33 cellular contexts compared by ENCODE assay signal in the genomic region with DNA sequence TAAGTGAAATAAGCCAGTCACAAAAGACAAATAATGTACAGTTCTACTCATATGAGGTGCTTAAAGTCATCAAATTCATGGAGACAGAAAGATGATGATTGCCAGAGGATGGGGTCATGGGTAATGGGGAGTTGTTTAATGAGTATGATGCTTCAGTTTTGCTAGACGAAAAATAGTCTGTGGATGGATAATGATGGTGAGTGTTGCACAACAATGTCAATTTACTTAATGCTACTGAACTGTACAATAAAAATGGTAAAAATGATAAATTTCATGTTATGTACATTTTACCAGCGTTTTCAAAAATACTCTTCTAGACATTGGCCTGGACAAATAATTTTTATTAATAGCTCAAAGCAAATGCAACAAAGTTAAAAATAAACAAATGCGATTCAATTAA.
DNase-seq lines count a peak whose midpoint lies in the region; ATAC-seq, FAIRE-seq and TF ChIP-seq lines count a peak whose summit lies in the region.
"Had no signal": no experiment of that assay in that cellular context is flagged by ENCODE, and none has a peak within 500 bp of the region (broad histone marks: within the 10 kb centered on the region; RNA-seq: fewer than 3 reads in every experiment).

No MANE protein-coding gene starts in this region.

- H3K4ac ChIP-seq in IMR-90 (ENCODE audit: low read depth, low read length): no peak overlapping the region

- CTCF ChIA-PET in HepG2 (lab: Yijun Ruan, JAX; ENCODE audit: low intra/inter-chr PET ratio, low total read pairs): no interaction called here
- CTCF ChIA-PET in IMR-90 (lab: Yijun Ruan, JAX): no interaction called here

- no peaks in the 10 kb centered on the region; the same call in 1 of the 2 replicates for H3K4me1 ChIP-seq in HepG2 (ENCODE audit: insufficient read depth, low read length)
- peaks cover 0 to 9% (median 3%) of the 10 kb centered on the region in 4 donors for H3K4me1 ChIP-seq in right lobe of liver
- no peaks in the 10 kb centered on the region for H3K4me1 ChIP-seq in IMR-90 (ENCODE audit: control insufficient read depth, insufficient read depth, low read length)
- H3K4me1 ChIP-seq in OCI-LY3 (ENCODE audit: low read length): no peaks in the 10 kb centered on the region
- H3K4me1 ChIP-seq: BE2C; BLaER1; BLaER1 treated with 17β-estradiol and CSF1 and Interleukin-3, amounts not matched to agents 10 nM and 100 nM; Caco-2 had no signal

- no peak overlapping the region for H3K18ac ChIP-seq in IMR-90 (ENCODE audit: low read depth, low read length)

- 37% methylated on average over 3 of the region's 3 CpGs for WGBS in HepG2 (ENCODE audit: low lambda C conversion rate)
- WGBS in right lobe of liver (ENCODE audit: insufficient coverage, low coverage, low lambda C conversion rate, missing lambda C conversion rate): 67% methylated on average over 3 of the region's 3 CpGs
- no CpG with 5 or more reads among the region's 3 CpGs for WGBS in IMR-90 (ENCODE audit: extremely low coverage in 2 of 2, insufficient read length in 1 of 2), 2 experiments

- no peak overlapping the region for H2BK120ac ChIP-seq in IMR-90 (ENCODE audit: low read depth, low read length)

- no peak overlapping the region for H3K23ac ChIP-seq in IMR-90 (ENCODE audit: low read depth, low read length)

- H3K27ac ChIP-seq in HepG2 (ENCODE audit: extremely low read length, insufficient read depth, low read length) (no peak overlapping the region), right lobe of liver (no peak overlapping the region), IMR-90 (ENCODE audit: insufficient read depth, low read length) (no peak overlapping the region), OCI-LY3 (ENCODE audit: low read length) (no peak overlapping the region)
- H3K27ac ChIP-seq: 22Rv1; A549; BLaER1; BLaER1 treated with 17β-estradiol and CSF1 and Interleukin-3, amounts not matched to agents 10 nM and 100 nM; C4-2B had no signal

- TF ChIP-seq EP300 in HepG2 (IDR thresholded peaks at IDR 0.05; ENCODE audit: low read depth in 2 of 2, low read length in 2 of 2): no peak
- no peak for TF ChIP-seq EP300 in HepG2 (CRISPR knock-in tag; IDR thresholded peaks at IDR 0.05; ENCODE audit: borderline replicate concordance)

- H3K4me3 ChIP-seq in HepG2 (replicated peaks in 1 of 3; ENCODE audit: insufficient read depth in 1 of 3, low read depth in 2 of 3, low read length in 3 of 3) (no peak overlapping the region), right lobe of liver (no peak overlapping the region), IMR-90 (ENCODE audit: insufficient read depth, low read depth, low read length) (no peak overlapping the region), OCI-LY3 (ENCODE audit: low read length) (no peak overlapping the region)
- H3K4me3 ChIP-seq: A549; BLaER1; BLaER1 treated with 17β-estradiol and CSF1 and Interleukin-3, amounts not matched to agents 10 nM and 100 nM had no signal

- POLR2A ChIA-PET in HepG2 (lab: Yijun Ruan, JAX) (no interaction called here), IMR-90 (lab: Charles Lee; ENCODE audit: unreplicated experiment) (no interaction called here)

- no peak for TF ChIP-seq POLR2A in HepG2 (IDR thresholded peaks at IDR 0.05; ENCODE audit: insufficient read depth in 1 of 2, low read depth in 2 of 2, low read length in 2 of 2)
- no peak for TF ChIP-seq POLR2A in right lobe of liver (IDR thresholded peaks at IDR 0.05)
- TF ChIP-seq POLR2A in IMR-90 (IDR thresholded peaks at IDR 0.05; ENCODE audit: low read depth, low read length): no peak

- H3K9me1 ChIP-seq in IMR-90 (ENCODE audit: insufficient read depth, low read length): no peaks in the 10 kb centered on the region

- H4K5ac ChIP-seq in IMR-90 (ENCODE audit: low read depth, low read length): no peak overlapping the region

- H2BK20ac ChIP-seq in IMR-90 (ENCODE audit: low read depth, low read length): no peak overlapping the region

- H3K9me3 ChIP-seq in HepG2 (ENCODE audit: low read length) (no peaks in the 10 kb centered on the region), right lobe of liver (peaks cover 0 to 6% (median 0%) of the 10 kb centered on the region in 4 donors), IMR-90 (ENCODE audit: control insufficient read depth, insufficient read depth, low read length) (peaks cover 2% of the 10 kb centered on the region; the same call in 1 of the 2 replicates), OCI-LY3 (ENCODE audit: insufficient read depth, low read length) (peaks cover 11% of the 10 kb centered on the region; the same call in 1 of the 2 replicates)
- H3K9me3 ChIP-seq: BE2C, BLaER1, Caco-2 had no signal

- no peak overlapping the region for H3K56ac ChIP-seq in IMR-90 (ENCODE audit: extremely low read depth, insufficient read depth, low read length)

- DNase-seq in HepG2 (ENCODE audit: low spot score): no peak
- no peak for DNase-seq in right lobe of liver
- no peak for DNase-seq in IMR-90
- no peak for DNase-seq in NCI-H2029 (lab: John Stamatoyannopoulos, UW)
- DNase-seq: 8988T; ACHN; AML-193; BE2C; C1 segment of cervical spinal cord; Caco-2; Calu3; CD4-positive, alpha-beta memory T cell; CD4-positive, alpha-beta T cell; CD4-positive, CD25-positive, alpha-beta regulatory T cell; CD8-positive, alpha-beta memory T cell; CD8-positive, alpha-beta T cell; COR-L47; DMS 273 treated with DMSO at 0.1 percent for 48 hours; DMS153; DMS53; DMS79; DMS79 treated with DMSO at 0.1 percent for 48 hours; DND-41; EL had no signal

- in situ Hi-C loops in HepG2 (cut with HindIII; ENCODE audit: extremely low pct_ligation_motif_present, low pct_unique_long_range_greater_than_20kb) (no loop called here), IMR-90 (cut with MboI; ENCODE audit: low sequenced_read_pairs) (no loop called here)

- H3K14ac ChIP-seq in IMR-90 (replicated peaks; ENCODE audit: low read depth, low read length): no peak overlapping the region

- dilution Hi-C loops in IMR-90 (cut with HindIII; ENCODE audit: low sequenced_read_pairs, unreplicated experiment): no loop called here

- no peak overlapping the region for H4K8ac ChIP-seq in IMR-90 (ENCODE audit: low read depth in 2 of 2, low read length in 2 of 2)

- no peak overlapping the region for H3K4me2 ChIP-seq in HepG2 (ENCODE audit: low read depth, low read length)
- H3K4me2 ChIP-seq in IMR-90 (ENCODE audit: low read depth, low read length): no peak overlapping the region
- H3K4me2 ChIP-seq in OCI-LY3 (ENCODE audit: low read length): no peak overlapping the region
- H3K4me2 ChIP-seq: A549; BLaER1; BLaER1 treated with 17β-estradiol and CSF1 and Interleukin-3, amounts not matched to agents 10 nM and 100 nM had no signal

- no peak overlapping the region for H3K9ac ChIP-seq in HepG2 (ENCODE audit: insufficient read depth, low read depth, low read length)
- no peak overlapping the region for H3K9ac ChIP-seq in IMR-90 (ENCODE audit: low read depth, low read length)
- no peak overlapping the region for H3K9ac ChIP-seq in OCI-LY3 (ENCODE audit: low read length)
- H3K9ac ChIP-seq: BLaER1; BLaER1 treated with 17β-estradiol and CSF1 and Interleukin-3, amounts not matched to agents 10 nM and 100 nM had no signal

- H3K79me2 ChIP-seq in HepG2 (ENCODE audit: insufficient read depth, low read length) (no peaks in the 10 kb centered on the region), OCI-LY3 (ENCODE audit: low read length) (no peaks in the 10 kb centered on the region)

- H2AK5ac ChIP-seq in IMR-90 (ENCODE audit: low read depth, low read length): no peak overlapping the region

- H4K91ac ChIP-seq in IMR-90 (ENCODE audit: insufficient read depth, low read depth, low read length): no peak overlapping the region

- TF ChIP-seq RAD21 in HepG2 (CRISPR knock-in tag; IDR thresholded peaks at IDR 0.05) (no peak), IMR-90 (IDR thresholded peaks at IDR 0.05; ENCODE audit: low read length) (no peak)

- H2AFZ ChIP-seq in HepG2 (ENCODE audit: low read length) (no peak overlapping the region), IMR-90 (replicated peaks; ENCODE audit: low read length, poor library complexity) (no peak overlapping the region), OCI-LY3 (ENCODE audit: low read depth, low read length) (0 out of 2 replicates have a peak overlapping the region, but pooled peaks have one; percentile 20)

- no peak overlapping the region for H2BK15ac ChIP-seq in IMR-90 (ENCODE audit: low read depth, low read length)

- no peak overlapping the region for H2BK5ac ChIP-seq in IMR-90 (ENCODE audit: low read depth, low read length, poor library complexity, severe bottlenecking)

- no peak for TF ChIP-seq CTCF in HepG2 (CRISPR knock-in tag; IDR thresholded peaks at IDR 0.05)
- TF ChIP-seq CTCF in right lobe of liver (IDR thresholded peaks at IDR 0.05): no peak
- TF ChIP-seq CTCF in IMR-90 (conservative IDR thresholded peaks at IDR 0.05; ENCODE audit: low read depth, low read length): no peak
- no peak for TF ChIP-seq CTCF in OCI-LY3 (IDR thresholded peaks at IDR 0.05; ENCODE audit: low read depth, low read length)

- BruUV-seq in HepG2 (replicated peaks; lab: Mats Ljungman, UMichigan): no TSS peak
- BruUV-seq in IMR-90 (replicated peaks; lab: Mats Ljungman, UMichigan): no TSS peak

- no peaks in the 10 kb centered on the region for H3K36me3 ChIP-seq in HepG2 (replicated peaks in 1 of 2; ENCODE audit: control insufficient read depth in 1 of 2, insufficient read depth in 2 of 2, low read length in 2 of 2)
- no peaks in the 10 kb centered on the region for H3K36me3 ChIP-seq in right lobe of liver
- no peaks in the 10 kb centered on the region for H3K36me3 ChIP-seq in IMR-90 (ENCODE audit: control insufficient read depth, insufficient read depth, low read length)
- H3K36me3 ChIP-seq in OCI-LY3 (replicated peaks; ENCODE audit: low read depth, low read length): no peaks in the 10 kb centered on the region
- H3K36me3 ChIP-seq: BE2C; BLaER1; BLaER1 treated with 17β-estradiol and CSF1 and Interleukin-3, amounts not matched to agents 10 nM and 100 nM had no signal

- no peak overlapping the region for H2AK9ac ChIP-seq in IMR-90 (replicated peaks; ENCODE audit: low read depth, low read length, poor library complexity)

- H3K27me3 ChIP-seq in HepG2 (ENCODE audit: control insufficient read depth in 1 of 2, insufficient read depth in 2 of 2, low read length in 2 of 2) (no peaks in the 10 kb centered on the region), right lobe of liver (no peaks in the 10 kb centered on the region), IMR-90 (ENCODE audit: control insufficient read depth, insufficient read depth, low read length) (no peaks in the 10 kb centered on the region), OCI-LY3 (ENCODE audit: low read depth, low read length) (no peaks in the 10 kb centered on the region)
- H3K27me3 ChIP-seq: BE2C; BLaER1; BLaER1 treated with 17β-estradiol and CSF1 and Interleukin-3, amounts not matched to agents 10 nM and 100 nM had no signal

- no peaks in the 10 kb centered on the region for H4K20me1 ChIP-seq in HepG2 (ENCODE audit: insufficient read depth, low read length)
- H4K20me1 ChIP-seq in IMR-90 (ENCODE audit: insufficient read depth, low read length): no peaks in the 10 kb centered on the region
- H4K20me1 ChIP-seq in OCI-LY3 (ENCODE audit: insufficient read depth, low read length): no peaks in the 10 kb centered on the region
- H4K20me1 ChIP-seq: BLaER1; BLaER1 treated with 17β-estradiol and CSF1 and Interleukin-3, amounts not matched to agents 10 nM and 100 nM had no signal

- FAIRE-seq in HepG2 (lab: Jason Lieb, UNC): no peak
- FAIRE-seq: A204.1, A549, D721Med had no signal

- ATAC-seq in HepG2 (no peak), right lobe of liver (no peak), IMR-90 (ENCODE audit: low read depth) (no peak), GM21423 (IDR thresholded peaks at IDR 0.05; ENCODE audit: unreplicated experiment) (no peak)
- ATAC-seq: A549; CD8-positive, alpha-beta T cell had no signal

- intact Hi-C loops in HepG2 (cut with micrococcal nuclease; ENCODE audit: unreplicated experiment) (no loop called here), right lobe of liver (cut with DNase I) (no loop called here), IMR-90 (cut with micrococcal nuclease) (no loop called here)

- H3K79me1 ChIP-seq in IMR-90 (ENCODE audit: low read depth in 1 of 2, low read length in 2 of 2): no peaks in the 10 kb centered on the region
